Comparison of ENCODE assay signal across 9 cellular contexts in the genomic region with DNA sequence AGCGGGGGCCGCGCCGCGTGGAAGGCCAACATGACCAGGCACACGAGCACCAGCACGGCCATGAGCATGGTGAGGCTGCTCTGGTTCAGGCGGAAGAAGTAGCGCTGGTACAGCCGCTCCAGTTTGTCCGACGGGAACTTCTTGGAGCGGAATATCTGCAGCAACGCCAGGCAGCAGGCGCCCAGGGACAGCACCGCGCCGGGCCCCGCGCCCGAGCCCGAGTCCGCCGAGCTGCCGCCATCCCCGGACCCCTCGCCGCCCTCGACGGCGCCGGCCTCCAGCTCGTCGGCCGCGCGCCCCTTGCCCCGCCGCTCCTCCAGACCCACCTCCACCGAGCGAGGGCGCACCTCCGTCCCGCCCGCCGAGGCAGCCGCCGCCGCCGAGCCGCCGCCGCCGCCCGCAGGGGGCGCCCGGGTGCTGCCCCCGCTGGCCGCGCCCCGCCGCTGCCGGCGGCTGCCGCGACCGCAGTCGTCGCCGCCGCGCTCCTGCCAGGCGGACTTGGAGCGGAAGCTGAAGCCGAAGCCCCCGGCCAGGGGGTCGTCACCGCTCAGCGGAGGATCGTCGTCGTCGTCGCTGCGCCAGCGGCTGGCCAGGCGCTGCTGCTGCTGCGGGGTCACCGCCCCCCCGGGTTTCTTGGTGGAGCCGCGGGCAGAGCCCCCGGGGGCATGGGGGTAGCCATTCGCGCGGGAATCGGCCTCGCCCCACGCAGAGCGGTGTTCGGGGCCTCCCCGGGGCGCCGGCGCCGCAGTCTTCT. TPM values are rescaled to one million over a fixed set of nuclear protein-coding genes. Genes with fewer than 3 reads are reported as not detected.
DNase-seq lines count a peak whose midpoint lies in the region; ATAC-seq, FAIRE-seq and TF ChIP-seq lines count a peak whose summit lies in the region.
"Had no signal": no experiment of that assay in that cellular context is flagged by ENCODE, and none has a peak within 500 bp of the region (broad histone marks: within the 10 kb centered on the region; RNA-seq: fewer than 3 reads in every experiment).

No MANE protein-coding gene starts in this region.

- H3K23ac ChIP-seq in H1 (ENCODE audit: insufficient read length) = no peak overlapping the region

- no peak overlapping the region for H3K27ac Mint-ChIP-seq in WTC11

- no peaks in the 10 kb centered on the region for H3K36me3 Mint-ChIP-seq in WTC11

- FAIRE-seq in H1 (lab: Jason Lieb, UNC) = no peak

- H2AK5ac ChIP-seq in H1 (ENCODE audit: low read depth, low read length) = no peak overlapping the region

- peak overlapping the region; percentile 33 for H2BK120ac ChIP-seq in H1 (replicated peaks; ENCODE audit: low read depth, low read length)

- TF ChIP-seq RAD21 in H1 (IDR thresholded peaks at IDR 0.05 in 1 of 2, conservative IDR thresholded peaks at IDR 0.05 in 1 of 2; ENCODE audit: low read depth in 2 of 2, low read length in 2 of 2) = peak in 1 of 2 experiments; percentile 38; a peak in 2 of 4 replicates
- no peak for TF ChIP-seq RAD21 in neural cell (conservative IDR thresholded peaks at IDR 0.05)

- H3K4me1 Mint-ChIP-seq in WTC11 = peaks cover 13% of the 10 kb centered on the region

- H3K9ac ChIP-seq in H1 (replicated peaks in 1 of 4; ENCODE audit: extremely low read depth in 1 of 4, low read depth in 3 of 4, low read length in 3 of 4) (0 out of 7 replicates have a peak overlapping the region, but pooled peaks of 1 of the 4 experiments have one; percentile 24), neural cell (ENCODE audit: low read length) (peak overlapping the region; percentile 78), Karpas-422 (ENCODE audit: low read length) (no peak overlapping the region)

- peak overlapping the region; percentile 1; the same call in 1 of the 2 replicates for H3K4me3 Mint-ChIP-seq in WTC11

- H4K20me1 ChIP-seq in H1 (replicated peaks in 1 of 2; ENCODE audit: control insufficient read depth in 1 of 2, insufficient read depth in 2 of 2, low read length in 2 of 2) (peaks cover 2 to 4% of the 10 kb centered on the region in 2 experiments), neural cell (ENCODE audit: insufficient read depth) (no peaks in the 10 kb centered on the region), Karpas-422 (ENCODE audit: insufficient read depth, low read depth, low read length) (no peaks in the 10 kb centered on the region)

- TF ChIP-seq EP300 in H1 (IDR thresholded peaks at IDR 0.05; ENCODE audit: borderline replicate concordance in 1 of 2, low read depth in 2 of 2, low read length in 2 of 2) (no peak), neural cell (conservative IDR thresholded peaks at IDR 0.05; ENCODE audit: poor library complexity, severe bottlenecking) (no peak)

- H3K4me1 ChIP-seq in H1 (replicated peaks in 1 of 4; ENCODE audit: control insufficient read depth in 3 of 4, insufficient read depth in 4 of 4, low read length in 3 of 4) (peaks cover 0 to 10% (median 3%) of the 10 kb centered on the region in 4 experiments; a peak in 6 of 7 replicates), uterus (peaks cover 0 to 4% of the 10 kb centered on the region in 2 donors), Karpas-422 (ENCODE audit: low read length) (no peaks in the 10 kb centered on the region)

- no peaks in the 10 kb centered on the region for H3K79me1 ChIP-seq in H1 (ENCODE audit: low read depth, low read length)

- H3F3A ChIP-seq in neural cell (ENCODE audit: insufficient read depth, low read length, poor library complexity, severe bottlenecking) = no peaks in the 10 kb centered on the region

- H3K14ac ChIP-seq in H1 (ENCODE audit: insufficient read length) = no peak overlapping the region

- H3K79me2 ChIP-seq in H1 (ENCODE audit: control insufficient read depth in 1 of 2, insufficient read depth in 2 of 2, low read length in 2 of 2) (no peaks in the 10 kb centered on the region), neural cell (replicated peaks; ENCODE audit: insufficient read depth, low read length) (peaks cover 12% of the 10 kb centered on the region), Karpas-422 (ENCODE audit: low read length) (no peaks in the 10 kb centered on the region)

- no peak overlapping the region for H3K4ac ChIP-seq in H1 (replicated peaks; ENCODE audit: insufficient read length, low read depth, low read length)

- H2BK5ac ChIP-seq in H1 (ENCODE audit: low read depth, low read length) = no peak overlapping the region; the same call in 1 of the 2 replicates

- H3K9me3 Mint-ChIP-seq in WTC11 = no peaks in the 10 kb centered on the region

- peak; percentile 73 for TF ChIP-seq CTCF in GM20000 (IDR thresholded peaks at IDR 0.05; ENCODE audit: extremely low read depth, missing control alignments)
- TF ChIP-seq CTCF in WTC11 (IDR thresholded peaks at IDR 0.05) = no peak
- peak; percentile 43 to 87 (median 86) for TF ChIP-seq CTCF in H1 (IDR thresholded peaks at IDR 0.05; ENCODE audit: control extremely low read depth in 1 of 3, insufficient read depth in 1 of 3, low read depth in 1 of 3, low read length in 3 of 3)
- no peak for TF ChIP-seq CTCF in neural cell (IDR thresholded peaks at IDR 0.05; ENCODE audit: poor library complexity, severe bottlenecking)
- peak in 3 of 4 experiments; percentile 42 to 50 (median 50) for TF ChIP-seq CTCF in uterus (IDR thresholded peaks at IDR 0.05)

- TF ChIP-seq POLR2A in H1 (IDR thresholded peaks at IDR 0.05; ENCODE audit: control extremely low read depth in 1 of 2, low read depth in 2 of 2, low read length in 2 of 2) = no peak
- TF ChIP-seq POLR2A in uterus (IDR thresholded peaks at IDR 0.05) = no peak

- H3K36me3 ChIP-seq in H1 (ENCODE audit: control insufficient read depth in 2 of 4, insufficient read depth in 4 of 4, low read length in 3 of 4) (peaks cover 0 to 2% (median 0%) of the 10 kb centered on the region in 4 experiments; a peak in 1 of 8 replicates), neural cell (ENCODE audit: insufficient read depth, low read length) (no peaks in the 10 kb centered on the region), uterus (no peaks in the 10 kb centered on the region), Karpas-422 (ENCODE audit: insufficient read depth, low read length) (no peaks in the 10 kb centered on the region)

- CTCF ChIA-PET in WTC11 (lab: Charles Lee) (interaction anchor here (0.6 to 4.6 kb wide), 59 partner anchors 11 to 380 kb away, joined by 3 to 56 read pairs (median 4); no protein-coding TSS in a partner anchor), H1 (lab: Charles Lee; ENCODE audit: partially characterized antibody) (interaction anchor here (0.6 to 5.0 kb wide), 31 partner anchors 9 to 133 kb away, joined by 3 to 35 read pairs (median 5); no protein-coding TSS in a partner anchor)

- no peak overlapping the region for H3K27ac ChIP-seq in H1 (ENCODE audit: low read depth, low read length)
- no peak overlapping the region for H3K27ac ChIP-seq in neural cell (ENCODE audit: low read length)
- H3K27ac ChIP-seq in uterus = peak overlapping the region; percentile 86
- no peak overlapping the region for H3K27ac ChIP-seq in Karpas-422 (ENCODE audit: low read length)

- H3K4me2 ChIP-seq in H1 (ENCODE audit: insufficient read depth in 1 of 2, low read depth in 2 of 2, low read length in 2 of 2) = peak overlapping the region; percentile 62 to 81
- H3K4me2 ChIP-seq in neural cell (ENCODE audit: low read length) = peak overlapping the region; percentile 57
- H3K4me2 ChIP-seq in Karpas-422 (ENCODE audit: low read depth, low read length, poor library complexity, severe bottlenecking) = no peak overlapping the region

- H3K4me3 ChIP-seq in H1 (ENCODE audit: extremely low read depth in 1 of 4, insufficient read depth in 2 of 4, low read depth in 3 of 4, low read length in 4 of 4) (peak overlapping the region; percentile 8 to 73 (median 55); a peak in 7 of 8 replicates), neural cell (ENCODE audit: low read length) (peak overlapping the region; percentile 84), uterus (peak overlapping the region; percentile 51 to 62), Karpas-422 (ENCODE audit: low read length) (no peak overlapping the region)

- H3K18ac ChIP-seq in H1 (ENCODE audit: extremely low read depth, low read length) = peak overlapping the region; percentile 32; the same call in 1 of the 2 replicates

- peak overlapping the region; percentile 18; the same call in 1 of the 2 replicates for H2BK20ac ChIP-seq in H1 (ENCODE audit: low read length)

- H3K27me3 ChIP-seq in H1 (replicated peaks in 1 of 4; ENCODE audit: control insufficient read depth in 3 of 4, extremely low read depth in 1 of 4, insufficient read depth in 3 of 4, low read length in 3 of 4) = peaks cover 11 to 39% (median 28%) of the 10 kb centered on the region in 4 experiments
- peaks cover 27% of the 10 kb centered on the region for H3K27me3 ChIP-seq in neural cell (ENCODE audit: insufficient read depth, low read depth, low read length)
- H3K27me3 ChIP-seq in uterus = no peaks in the 10 kb centered on the region
- H3K27me3 ChIP-seq in Karpas-422 (ENCODE audit: low read length) = no peaks in the 10 kb centered on the region

- H3K27me3 Mint-ChIP-seq in WTC11 (ENCODE audit: low read depth) = peaks cover 45% of the 10 kb centered on the region

- POLR2A ChIA-PET in WTC11 (lab: Charles Lee) (no interaction called here), H1 (lab: Charles Lee; ENCODE audit: partially characterized antibody) (interaction anchor here (1.1 to 2.2 kb wide), 5 partner anchors 10 to 133 kb away, joined by 3 to 7 read pairs (median 6); no protein-coding TSS in a partner anchor)

- H3K9me2 ChIP-seq in neural cell (ENCODE audit: insufficient read depth, low read length) = no peaks in the 10 kb centered on the region
- H3K9me2 ChIP-seq in Karpas-422 (replicated peaks; ENCODE audit: insufficient read depth, low read length) = no peaks in the 10 kb centered on the region

- peak overlapping the region; percentile 93; the same call in 1 of the 2 replicates for H2AFZ ChIP-seq in H1 (ENCODE audit: low read length)
- H2AFZ ChIP-seq in neural cell (ENCODE audit: low read depth, low read length) = no peak overlapping the region
- H2AFZ ChIP-seq in Karpas-422 (ENCODE audit: low read length) = no peak overlapping the region

- ATAC-seq in WTC11 = peak; percentile 68
- ATAC-seq in GM19023 (IDR thresholded peaks at IDR 0.05; ENCODE audit: unreplicated experiment) = no peak

- DNase-seq in GM20000 (ENCODE audit: low spot score) (peak; percentile 91), WTC11 (ENCODE audit: low spot score) (peak; percentile 78), H1 (ENCODE audit: low read depth in 1 of 2, low spot score in 2 of 2) (peak in 1 of 2 experiments; percentile 87), uterus (peak in 1 of 2 donors; percentile 24), NOMO-1 treated with DMSO at 0.1 percent for 48 hours (lab: John Stamatoyannopoulos, UW; ENCODE audit: unreplicated experiment) (no peak), Karpas-422 (no peak)

- H4K91ac ChIP-seq in H1 (replicated peaks; ENCODE audit: insufficient read length, low read length) = peak overlapping the region; percentile 37

- no peaks in the 10 kb centered on the region for H3K9me3 ChIP-seq in H1 (ENCODE audit: insufficient read depth in 2 of 2, low read depth in 1 of 2, low read length in 1 of 2)
- H3K9me3 ChIP-seq in neural cell (ENCODE audit: low read length) = no peaks in the 10 kb centered on the region
- no peaks in the 10 kb centered on the region for H3K9me3 ChIP-seq in uterus
- H3K9me3 ChIP-seq in Karpas-422 (ENCODE audit: low read length) = no peaks in the 10 kb centered on the region

- peaks cover 10% of the 10 kb centered on the region; the same call in 1 of the 2 replicates for H3K23me2 ChIP-seq in H1 (ENCODE audit: low read depth, low read length)

- H2BK15ac ChIP-seq in H1 (ENCODE audit: low read length) = peak overlapping the region; percentile 88; the same call in 1 of the 2 replicates

- H4K8ac ChIP-seq in H1 (ENCODE audit: extremely low read depth, insufficient read depth, low read length) = peak overlapping the region; percentile 94

- no peak overlapping the region for H3K56ac ChIP-seq in H1 (replicated peaks; ENCODE audit: insufficient read length, low read depth, low read length)

- H2BK12ac ChIP-seq in H1 (ENCODE audit: low read depth, low read length) = peak overlapping the region; percentile 84; the same call in 1 of the 2 replicates

- 31% methylated on average over 34 of the region's 106 CpGs; no CpG with 5 or more reads in 1 of the 2 experiments for WGBS in H1 (ENCODE audit: extremely low coverage in 1 of 2, insufficient coverage in 1 of 2, insufficient read length in 1 of 2, insufficient replicate concordance in 2 of 2, low coverage in 1 of 2, low lambda C conversion rate in 2 of 2, missing lambda C conversion rate in 1 of 2), 2 experiments

- intact Hi-C loops in uterus (cut with DNase I; ENCODE audit: low total_unique reads) = no loop called here

- no peak overlapping the region for H4K5ac ChIP-seq in H1 (ENCODE audit: insufficient read length, low read depth, low read length)

RNA-seq across cellular contexts. Expression of gene ADCY5, which starts 1.0 kb away (rescaled TPM):
- 23.5 to 28.6 TPM (median 26.8 TPM) in 3 replicates for total RNA-seq in WTC11 (2021)
- 18.5 and 18.9 TPM in 2 replicates for total RNA-seq in H1 (2021; fragmentation: NEBNext Ultra II Directional; extraction: Animal tissue kit (Norgen Biotek cat#: 25700))
- 40.8 and 48.9 TPM in 2 replicates for polyA plus RNA-seq in H1 (2011; rRNA removed)
- polyA plus RNA-seq in H1 (2011; cell fraction: cytosol; rRNA removed) = 42.8 TPM
- 59.3 TPM for polyA plus RNA-seq in H1 (2011; cell fraction: nucleus; rRNA removed)
- polyA plus RNA-seq in H1 (2012, experiment 1 of 2) = 14.2 to 20.7 TPM (median 17.8 TPM) in 4 replicates
- 7.2 TPM for polyA plus RNA-seq in H1 (2012, experiment 2 of 2)
- polyA plus RNA-seq in H1 (2013, experiment 1 of 2) = 10.6 TPM
- polyA plus RNA-seq in H1 (2013, experiment 2 of 2) = 12.4 TPM
- polyA minus RNA-seq in H1 (2011; rRNA and poly(A)+ RNA removed) = 32.7 and 60.1 TPM in 2 replicates
- 40.9 TPM for polyA minus RNA-seq in H1 (2011; cell fraction: cytosol; rRNA and poly(A)+ RNA removed)
- 61.4 TPM for polyA minus RNA-seq in H1 (2011; cell fraction: nucleus; rRNA and poly(A)+ RNA removed)
- 7.7 and 8.4 TPM in 2 replicates for polyA plus RNA-seq in neural cell
- 24.2 and 26.8 TPM in 2 replicates for polyA minus RNA-seq in neural cell
- total RNA-seq in uterus = 10 to 100 TPM; 21.1 to 43.5 (median 34.7) TPM
- total RNA-seq in Karpas-422 (2014; rRNA removed; shearing (Covaris generic); ENCODE audit: low replicate concordance) = 0.14 TPM in 1 of 2 replicates, not detected in the other
- total RNA-seq: glomerular endothelial cell had no signal

Comparison
In these comparisons a context has a peak if more than half of its experiments do, and no peak if none do; other contexts are left out.
1. DNase-seq: peak in GM20000 (single experiment) and WTC11 (single experiment); none in NOMO-1 treated with DMSO at 0.1 percent for 48 hours (single experiment) and Karpas-422 (single experiment).
2. CTCF ChIP-seq: peak in GM20000 (single experiment), H1 (3 of 3) and uterus (3 of 4); none in WTC11 (single experiment) and neural cell (single experiment).
3. H3K27ac ChIP-seq: peak in uterus (2 of 2); none in H1 (single experiment), neural cell (single experiment) and Karpas-422 (single experiment).
4. RNA of gene ADCY5, which starts 1.0 kb away (total RNA-seq): 21.1 to 43.5 TPM in uterus, 23.5 to 28.6 TPM in WTC11 and 18.5 to 18.9 TPM in H1; 0.14 TPM in Karpas-422; every median in the first group is over 10 times any median in the second.